ENCODE assay signal across 23 cellular contexts in genomic region chr1:164265232-164265631, GRCh38.
"Had no signal": no experiment of that assay in that cellular context is flagged by ENCODE, and none has a peak within 500 bp of the region (broad histone marks: within the 10 kb centered on the region; RNA-seq: fewer than 3 reads in every experiment).

No MANE protein-coding gene starts in this region.

- H3K4me1 ChIP-seq: ascending aorta, body of pancreas had no signal

- H3K36me3 ChIP-seq: ascending aorta had no signal

- H3K9ac ChIP-seq: KMS-11 had no signal

- H3K9me3 ChIP-seq: ascending aorta, body of pancreas had no signal

- H3K27ac ChIP-seq: ascending aorta, body of pancreas, KMS-11 had no signal

- H3K4me3 ChIP-seq: ascending aorta, body of pancreas had no signal

- H3K27me3 ChIP-seq: ascending aorta, body of pancreas had no signal

- DNase-seq: activated B cell treated with CpG ODN at 0.5 μM for 24 hours; activated CD4-positive, alpha-beta T cell treated with anti-CD3 and anti-CD28 coated beads for 1 hour; activated CD4-positive, alpha-beta T cell treated with anti-CD3 and anti-CD28 coated beads, Interleukin-2, amount 10 ng/mL, durations not matched to agents 24 days and 14 days; activated CD4-positive, alpha-beta T cell treated with anti-CD3 and anti-CD28 coated beads, Interleukin-2, amount 50 U/mL, for 48 hours; activated CD8-positive, alpha-beta memory T cell treated with anti-CD3 and anti-CD28 coated beads, Interleukin-2, amount 10 ng/mL, durations not matched to agents 7 days and 5 days; activated effector memory CD4-positive, alpha-beta T cell treated with Interleukin-2 at 50 U/mL for 16 hours; activated naive CD4-positive, alpha-beta T cell; activated T-cell treated with anti-CD3 and anti-CD28 coated beads, Interleukin-2, amount 50 U/mL, for 24 hours; amniotic stem cell; body of pancreas; central memory CD4-positive, alpha-beta T cell; NCI-H1092 treated with DMSO at 0.1 percent for 48 hours; NCI-H1417 treated with DMSO at 0.1 percent for 48 hours; NCI-H1694; NCI-H2029 treated with DMSO at 0.1 percent for 48 hours; NCI-H345; NCI-H510A; NCI-H526 treated with DMSO at 0.1 percent for 48 hours; SIG-M5; T-helper 2 cell; T1000 had no signal

- ATAC-seq: activated CD8-positive, alpha-beta memory T cell treated with anti-CD3 and anti-CD28 coated beads, Interleukin-2, amount 10 ng/mL, durations not matched to agents 7 days and 5 days; body of pancreas had no signal
